In the genomic region with DNA sequence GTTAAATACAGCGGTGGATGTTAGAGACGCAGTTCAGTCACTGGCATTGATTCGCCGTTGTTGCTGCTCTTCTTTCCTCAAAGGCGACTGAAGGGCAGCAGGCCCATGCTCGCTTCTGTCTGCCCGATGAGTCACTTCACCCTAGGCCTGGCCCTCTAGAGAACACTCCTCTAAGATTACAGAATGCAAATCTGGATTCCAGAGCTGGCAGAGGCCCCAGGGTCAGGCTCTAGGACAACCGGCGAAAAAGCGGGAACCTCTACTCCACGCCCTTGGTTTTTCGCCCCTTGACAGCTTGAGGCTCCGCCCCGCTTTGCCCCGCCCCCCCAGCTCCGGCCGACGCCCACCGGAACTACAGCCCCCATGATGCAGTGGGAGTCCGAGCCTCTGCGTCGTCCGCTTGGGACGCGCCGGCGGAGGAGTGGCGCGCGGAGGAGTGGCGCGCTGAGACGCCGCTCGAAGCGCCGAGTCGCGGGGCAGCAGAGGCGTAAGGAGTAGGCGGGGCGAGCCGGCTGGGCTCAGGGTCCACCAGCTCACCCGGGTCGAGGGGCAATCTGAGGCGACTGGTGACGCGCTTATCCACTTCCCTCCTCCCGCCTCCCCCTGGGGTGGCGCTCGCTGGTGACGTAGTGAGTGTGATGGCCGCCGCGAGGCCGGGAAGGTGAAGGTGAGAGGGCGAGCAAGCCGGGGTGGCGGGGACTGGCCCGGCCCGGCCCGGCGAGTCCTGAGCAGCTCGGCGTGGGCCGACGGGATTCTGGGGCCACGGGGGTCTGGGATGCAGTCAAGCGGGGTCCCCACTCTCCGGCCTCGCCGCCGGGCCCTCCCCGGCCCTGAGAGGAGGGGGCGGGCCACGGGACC, we compare ENCODE assay signal across 1 cellular context.
TF ChIP-seq lines count a peak whose summit lies in the region.

A gene (plus strand): TSS at position 627 of the 858 bp plus-strand sequence. CDS start 8,725 bp downstream, outside the sequence.

TF ChIP-seq in HepG2, 621 proteins besides CTCF, POLR2A, EP300 and RAD21 (continued from another document and continues in another):
- TF ChIP-seq, protein P1, sequence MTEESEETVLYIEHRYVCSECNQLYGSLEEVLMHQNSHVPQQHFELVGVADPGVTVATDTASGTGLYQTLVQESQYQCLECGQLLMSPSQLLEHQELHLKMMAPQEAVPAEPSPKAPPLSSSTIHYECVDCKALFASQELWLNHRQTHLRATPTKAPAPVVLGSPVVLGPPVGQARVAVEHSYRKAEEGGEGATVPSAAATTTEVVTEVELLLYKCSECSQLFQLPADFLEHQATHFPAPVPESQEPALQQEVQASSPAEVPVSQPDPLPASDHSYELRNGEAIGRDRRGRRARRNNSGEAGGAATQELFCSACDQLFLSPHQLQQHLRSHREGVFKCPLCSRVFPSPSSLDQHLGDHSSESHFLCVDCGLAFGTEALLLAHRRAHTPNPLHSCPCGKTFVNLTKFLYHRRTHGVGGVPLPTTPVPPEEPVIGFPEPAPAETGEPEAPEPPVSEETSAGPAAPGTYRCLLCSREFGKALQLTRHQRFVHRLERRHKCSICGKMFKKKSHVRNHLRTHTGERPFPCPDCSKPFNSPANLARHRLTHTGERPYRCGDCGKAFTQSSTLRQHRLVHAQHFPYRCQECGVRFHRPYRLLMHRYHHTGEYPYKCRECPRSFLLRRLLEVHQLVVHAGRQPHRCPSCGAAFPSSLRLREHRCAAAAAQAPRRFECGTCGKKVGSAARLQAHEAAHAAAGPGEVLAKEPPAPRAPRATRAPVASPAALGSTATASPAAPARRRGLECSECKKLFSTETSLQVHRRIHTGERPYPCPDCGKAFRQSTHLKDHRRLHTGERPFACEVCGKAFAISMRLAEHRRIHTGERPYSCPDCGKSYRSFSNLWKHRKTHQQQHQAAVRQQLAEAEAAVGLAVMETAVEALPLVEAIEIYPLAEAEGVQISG (CRISPR knock-in tag; IDR thresholded peaks at IDR 0.05), result peak; percentile 91
- TF ChIP-seq, protein P2, sequence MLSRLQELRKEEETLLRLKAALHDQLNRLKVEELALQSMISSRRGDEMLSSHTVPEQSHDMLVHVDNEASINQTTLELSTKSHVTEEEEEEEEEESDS (CRISPR knock-in tag; IDR thresholded peaks at IDR 0.05; ENCODE audit: borderline replicate concordance), result peak; percentile 23; the same call in 1 of the 2 replicates
- TF ChIP-seq TRIM24 (CRISPR knock-in tag; IDR thresholded peaks at IDR 0.05) (no peak), HNRNPK (IDR thresholded peaks at IDR 0.05; ENCODE audit: low read depth, low read length, poor library complexity, severe bottlenecking) (peak; percentile 82), ZFAT (CRISPR knock-in tag; conservative IDR thresholded peaks at IDR 0.05) (0 out of 2 replicates have a peak, but pooled peaks have one; percentile 29), SCMH1 (CRISPR knock-in tag; IDR thresholded peaks at IDR 0.05; ENCODE audit: borderline replicate concordance) (no peak), ZBTB3 (CRISPR knock-in tag; IDR thresholded peaks at IDR 0.05; ENCODE audit: borderline replicate concordance, low read depth) (no peak), BCL6 (CRISPR knock-in tag; IDR thresholded peaks at IDR 0.05) (0 out of 2 replicates have a peak, but pooled peaks have one; percentile 23), ZNF737 (CRISPR knock-in tag; IDR thresholded peaks at IDR 0.05; ENCODE audit: borderline replicate concordance) (no peak), ZNF468 (CRISPR knock-in tag; IDR thresholded peaks at IDR 0.05) (no peak), ZNF672 (CRISPR knock-in tag; IDR thresholded peaks at IDR 0.05) (no peak), ZNF629 (CRISPR knock-in tag; conservative IDR thresholded peaks at IDR 0.05) (no peak; the same call in 1 of the 2 replicates), ZNF431 (CRISPR knock-in tag; IDR thresholded peaks at IDR 0.05; ENCODE audit: borderline replicate concordance, low read depth) (no peak), ZNF34 (CRISPR knock-in tag; IDR thresholded peaks at IDR 0.05; ENCODE audit: borderline replicate concordance) (0 out of 2 replicates have a peak, but pooled peaks have one; percentile 20), PCBP1 (IDR thresholded peaks at IDR 0.05; ENCODE audit: borderline replicate concordance, low read depth, low read length) (no peak; the same call in 1 of the 2 replicates), ZFP90 (CRISPR knock-in tag; IDR thresholded peaks at IDR 0.05; ENCODE audit: borderline replicate concordance) (peak; percentile 39; the same call in 1 of the 2 replicates), KAT7 (CRISPR knock-in tag; IDR thresholded peaks at IDR 0.05; ENCODE audit: borderline replicate concordance) (peak; percentile 67; the same call in 1 of the 2 replicates), SMAD9 (CRISPR knock-in tag; IDR thresholded peaks at IDR 0.05) (no peak), CHD2 (IDR thresholded peaks at IDR 0.05; ENCODE audit: low read depth, low read length) (no peak), SMC3 (IDR thresholded peaks at IDR 0.05; ENCODE audit: low read length) (no peak), FIP1L1 (IDR thresholded peaks at IDR 0.05; ENCODE audit: borderline replicate concordance, insufficient read depth, low read depth, low read length) (no peak), SALL2 (CRISPR knock-in tag; IDR thresholded peaks at IDR 0.05) (0 out of 2 replicates have a peak, but pooled peaks have one; percentile 80), MTF1 (CRISPR knock-in tag; IDR thresholded peaks at IDR 0.05) (no peak), ZNF501 (CRISPR knock-in tag; IDR thresholded peaks at IDR 0.05) (peak; percentile 84), ZSCAN12 (CRISPR knock-in tag; IDR thresholded peaks at IDR 0.05) (no peak), ZFY (CRISPR knock-in tag; IDR thresholded peaks at IDR 0.05) (peak; percentile 86), ZNF530 (CRISPR knock-in tag; IDR thresholded peaks at IDR 0.05; ENCODE audit: low read depth) (no peak), TSC22D2 (CRISPR knock-in tag; IDR thresholded peaks at IDR 0.05; ENCODE audit: borderline replicate concordance) (no peak; the same call in 1 of the 2 replicates), SNRNP70 (IDR thresholded peaks at IDR 0.05; ENCODE audit: low read depth, low read length) (no peak), HMGA1 (CRISPR knock-in tag; conservative IDR thresholded peaks at IDR 0.05) (no peak), ZC3H13 (CRISPR knock-in tag; IDR thresholded peaks at IDR 0.05) (peak; percentile 79), GATAD1 (CRISPR knock-in tag; IDR thresholded peaks at IDR 0.05) (peak; percentile 99), ZNF260 (CRISPR knock-in tag; IDR thresholded peaks at IDR 0.05; ENCODE audit: borderline replicate concordance, low read depth) (no peak), NR2F1 (CRISPR knock-in tag; IDR thresholded peaks at IDR 0.05) (peak in 1 of 2 experiments; percentile 20; a peak in 1 of 4 replicates), SMARCE1 (IDR thresholded peaks at IDR 0.05; ENCODE audit: borderline replicate concordance) (no peak), MXI1 (IDR thresholded peaks at IDR 0.05; ENCODE audit: borderline replicate concordance, low read depth, low read length) (peak; percentile 70; the same call in 1 of the 3 replicates), TAF15 (IDR thresholded peaks at IDR 0.05; ENCODE audit: low read depth, low read length, poor library complexity, severe bottlenecking) (peak; percentile 76), BHLHE40 (IDR thresholded peaks at IDR 0.05; ENCODE audit: low read length) (no peak), ZNF552 (CRISPR knock-in tag; IDR thresholded peaks at IDR 0.05; ENCODE audit: borderline replicate concordance) (no peak), CBX1 (IDR thresholded peaks at IDR 0.05; ENCODE audit: low read depth) (peak; percentile 79), FOXC1 (CRISPR knock-in tag; IDR thresholded peaks at IDR 0.05; ENCODE audit: borderline replicate concordance) (peak; percentile 36; the same call in 1 of the 2 replicates), ZNF775 (CRISPR knock-in tag; IDR thresholded peaks at IDR 0.05; ENCODE audit: borderline replicate concordance) (no peak), ZNF263 (CRISPR knock-in tag; IDR thresholded peaks at IDR 0.05) (no peak; the same call in 1 of the 2 replicates), SMARCC2 (IDR thresholded peaks at IDR 0.05) (no peak), SYNCRIP (IDR thresholded peaks at IDR 0.05; ENCODE audit: insufficient read depth, low read depth, low read length) (no peak), SP2 (CRISPR knock-in tag; IDR thresholded peaks at IDR 0.05) (peak; percentile 70; the same call in 1 of the 2 replicates)
- TF ChIP-seq, protein P3, sequence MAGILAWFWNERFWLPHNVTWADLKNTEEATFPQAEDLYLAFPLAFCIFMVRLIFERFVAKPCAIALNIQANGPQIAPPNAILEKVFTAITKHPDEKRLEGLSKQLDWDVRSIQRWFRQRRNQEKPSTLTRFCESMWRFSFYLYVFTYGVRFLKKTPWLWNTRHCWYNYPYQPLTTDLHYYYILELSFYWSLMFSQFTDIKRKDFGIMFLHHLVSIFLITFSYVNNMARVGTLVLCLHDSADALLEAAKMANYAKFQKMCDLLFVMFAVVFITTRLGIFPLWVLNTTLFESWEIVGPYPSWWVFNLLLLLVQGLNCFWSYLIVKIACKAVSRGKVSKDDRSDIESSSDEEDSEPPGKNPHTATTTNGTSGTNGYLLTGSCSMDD (CRISPR knock-in tag; IDR thresholded peaks at IDR 0.05), result no peak
- TF ChIP-seq, protein P4, sequence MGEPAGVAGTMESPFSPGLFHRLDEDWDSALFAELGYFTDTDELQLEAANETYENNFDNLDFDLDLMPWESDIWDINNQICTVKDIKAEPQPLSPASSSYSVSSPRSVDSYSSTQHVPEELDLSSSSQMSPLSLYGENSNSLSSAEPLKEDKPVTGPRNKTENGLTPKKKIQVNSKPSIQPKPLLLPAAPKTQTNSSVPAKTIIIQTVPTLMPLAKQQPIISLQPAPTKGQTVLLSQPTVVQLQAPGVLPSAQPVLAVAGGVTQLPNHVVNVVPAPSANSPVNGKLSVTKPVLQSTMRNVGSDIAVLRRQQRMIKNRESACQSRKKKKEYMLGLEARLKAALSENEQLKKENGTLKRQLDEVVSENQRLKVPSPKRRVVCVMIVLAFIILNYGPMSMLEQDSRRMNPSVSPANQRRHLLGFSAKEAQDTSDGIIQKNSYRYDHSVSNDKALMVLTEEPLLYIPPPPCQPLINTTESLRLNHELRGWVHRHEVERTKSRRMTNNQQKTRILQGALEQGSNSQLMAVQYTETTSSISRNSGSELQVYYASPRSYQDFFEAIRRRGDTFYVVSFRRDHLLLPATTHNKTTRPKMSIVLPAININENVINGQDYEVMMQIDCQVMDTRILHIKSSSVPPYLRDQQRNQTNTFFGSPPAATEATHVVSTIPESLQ (CRISPR knock-in tag; conservative IDR thresholded peaks at IDR 0.05), result no peak
- TF ChIP-seq, protein P5, sequence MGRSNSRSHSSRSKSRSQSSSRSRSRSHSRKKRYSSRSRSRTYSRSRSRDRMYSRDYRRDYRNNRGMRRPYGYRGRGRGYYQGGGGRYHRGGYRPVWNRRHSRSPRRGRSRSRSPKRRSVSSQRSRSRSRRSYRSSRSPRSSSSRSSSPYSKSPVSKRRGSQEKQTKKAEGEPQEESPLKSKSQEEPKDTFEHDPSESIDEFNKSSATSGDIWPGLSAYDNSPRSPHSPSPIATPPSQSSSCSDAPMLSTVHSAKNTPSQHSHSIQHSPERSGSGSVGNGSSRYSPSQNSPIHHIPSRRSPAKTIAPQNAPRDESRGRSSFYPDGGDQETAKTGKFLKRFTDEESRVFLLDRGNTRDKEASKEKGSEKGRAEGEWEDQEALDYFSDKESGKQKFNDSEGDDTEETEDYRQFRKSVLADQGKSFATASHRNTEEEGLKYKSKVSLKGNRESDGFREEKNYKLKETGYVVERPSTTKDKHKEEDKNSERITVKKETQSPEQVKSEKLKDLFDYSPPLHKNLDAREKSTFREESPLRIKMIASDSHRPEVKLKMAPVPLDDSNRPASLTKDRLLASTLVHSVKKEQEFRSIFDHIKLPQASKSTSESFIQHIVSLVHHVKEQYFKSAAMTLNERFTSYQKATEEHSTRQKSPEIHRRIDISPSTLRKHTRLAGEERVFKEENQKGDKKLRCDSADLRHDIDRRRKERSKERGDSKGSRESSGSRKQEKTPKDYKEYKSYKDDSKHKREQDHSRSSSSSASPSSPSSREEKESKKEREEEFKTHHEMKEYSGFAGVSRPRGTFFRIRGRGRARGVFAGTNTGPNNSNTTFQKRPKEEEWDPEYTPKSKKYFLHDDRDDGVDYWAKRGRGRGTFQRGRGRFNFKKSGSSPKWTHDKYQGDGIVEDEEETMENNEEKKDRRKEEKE (IDR thresholded peaks at IDR 0.05), result no peak
- TF ChIP-seq, protein P6, sequence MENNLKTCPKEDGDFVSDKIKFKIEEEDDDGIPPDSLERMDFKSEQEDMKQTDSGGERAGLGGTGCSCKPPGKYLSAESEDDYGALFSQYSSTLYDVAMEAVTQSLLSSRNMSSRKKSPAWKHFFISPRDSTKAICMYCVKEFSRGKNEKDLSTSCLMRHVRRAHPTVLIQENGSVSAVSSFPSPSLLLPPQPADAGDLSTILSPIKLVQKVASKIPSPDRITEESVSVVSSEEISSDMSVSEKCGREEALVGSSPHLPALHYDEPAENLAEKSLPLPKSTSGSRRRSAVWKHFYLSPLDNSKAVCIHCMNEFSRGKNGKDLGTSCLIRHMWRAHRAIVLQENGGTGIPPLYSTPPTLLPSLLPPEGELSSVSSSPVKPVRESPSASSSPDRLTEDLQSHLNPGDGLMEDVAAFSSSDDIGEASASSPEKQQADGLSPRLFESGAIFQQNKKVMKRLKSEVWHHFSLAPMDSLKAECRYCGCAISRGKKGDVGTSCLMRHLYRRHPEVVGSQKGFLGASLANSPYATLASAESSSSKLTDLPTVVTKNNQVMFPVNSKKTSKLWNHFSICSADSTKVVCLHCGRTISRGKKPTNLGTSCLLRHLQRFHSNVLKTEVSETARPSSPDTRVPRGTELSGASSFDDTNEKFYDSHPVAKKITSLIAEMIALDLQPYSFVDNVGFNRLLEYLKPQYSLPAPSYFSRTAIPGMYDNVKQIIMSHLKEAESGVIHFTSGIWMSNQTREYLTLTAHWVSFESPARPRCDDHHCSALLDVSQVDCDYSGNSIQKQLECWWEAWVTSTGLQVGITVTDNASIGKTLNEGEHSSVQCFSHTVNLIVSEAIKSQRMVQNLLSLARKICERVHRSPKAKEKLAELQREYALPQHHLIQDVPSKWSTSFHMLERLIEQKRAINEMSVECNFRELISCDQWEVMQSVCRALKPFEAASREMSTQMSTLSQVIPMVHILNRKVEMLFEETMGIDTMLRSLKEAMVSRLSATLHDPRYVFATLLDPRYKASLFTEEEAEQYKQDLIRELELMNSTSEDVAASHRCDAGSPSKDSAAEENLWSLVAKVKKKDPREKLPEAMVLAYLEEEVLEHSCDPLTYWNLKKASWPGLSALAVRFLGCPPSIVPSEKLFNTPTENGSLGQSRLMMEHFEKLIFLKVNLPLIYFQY (CRISPR knock-in tag; IDR thresholded peaks at IDR 0.05; ENCODE audit: borderline replicate concordance), result no peak; the same call in 1 of the 2 replicates
- TF ChIP-seq, protein P7, sequence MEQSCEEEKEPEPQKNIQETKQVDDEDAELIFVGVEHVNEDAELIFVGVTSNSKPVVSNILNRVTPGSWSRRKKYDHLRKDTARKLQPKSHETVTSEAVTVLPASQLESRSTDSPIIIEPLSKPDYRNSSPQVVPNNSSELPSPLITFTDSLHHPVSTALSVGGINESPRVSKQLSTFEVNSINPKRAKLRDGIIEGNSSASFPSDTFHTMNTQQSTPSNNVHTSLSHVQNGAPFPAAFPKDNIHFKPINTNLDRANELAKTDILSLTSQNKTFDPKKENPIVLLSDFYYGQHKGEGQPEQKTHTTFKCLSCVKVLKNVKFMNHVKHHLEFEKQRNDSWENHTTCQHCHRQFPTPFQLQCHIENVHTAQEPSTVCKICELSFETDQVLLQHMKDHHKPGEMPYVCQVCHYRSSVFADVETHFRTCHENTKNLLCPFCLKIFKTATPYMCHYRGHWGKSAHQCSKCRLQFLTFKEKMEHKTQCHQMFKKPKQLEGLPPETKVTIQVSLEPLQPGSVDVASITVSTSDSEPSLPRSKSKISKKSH (CRISPR knock-in tag; IDR thresholded peaks at IDR 0.05; ENCODE audit: borderline replicate concordance), result peak; percentile 48; the same call in 1 of the 2 replicates
